ENCODE assay signal across 23 cellular contexts in genomic region chr11:3104961-3105790, GRCh38. TPM values are rescaled to one million over a fixed set of nuclear protein-coding genes. Genes with fewer than 3 reads are reported as not detected.
DNase-seq lines count a peak whose midpoint lies in the region; ATAC-seq and TF ChIP-seq lines count a peak whose summit lies in the region.
"Had no signal": no experiment of that assay in that cellular context is flagged by ENCODE, and none has a peak within 500 bp of the region (broad histone marks: within the 10 kb centered on the region; RNA-seq: fewer than 3 reads in every experiment).

No MANE protein-coding gene starts in this region.

- intact Hi-C loops in sciatic nerve (cut with DNase I): loop anchor here (10.0 kb wide), 1 partner anchor 120 kb away; no protein-coding TSS in a partner anchor

- H3K4me3 Mint-ChIP-seq in endodermal cell: no peak overlapping the region
- H3K4me3 Mint-ChIP-seq: activated B cell treated with CpG ODN at 0.5 μM for 24 hours; activated CD8-positive, alpha-beta T cell treated with anti-CD3 and anti-CD28 coated beads for 36 hours; activated naive CD4-positive, alpha-beta T cell treated with anti-CD3 and anti-CD28 coated beads, Interleukin-2, amount 50 U/mL, for 24 hours; activated T-cell treated with anti-CD3 and anti-CD28 coated beads, Interleukin-2, amount 50 U/mL, for 4 hours; CD4-positive, alpha-beta memory T cell had no signal

- peaks cover 4% of the 10 kb centered on the region for H3K9me3 Mint-ChIP-seq in endodermal cell
- H3K9me3 Mint-ChIP-seq: activated B cell treated with CpG ODN at 0.5 μM for 24 hours; activated CD8-positive, alpha-beta T cell treated with anti-CD3 and anti-CD28 coated beads for 36 hours; activated naive CD4-positive, alpha-beta T cell treated with anti-CD3 and anti-CD28 coated beads, Interleukin-2, amount 50 U/mL, for 24 hours; activated T-cell treated with anti-CD3 and anti-CD28 coated beads, Interleukin-2, amount 50 U/mL, for 4 hours; CD4-positive, alpha-beta memory T cell had no signal

- no peaks in the 10 kb centered on the region for H4K20me1 ChIP-seq in BLaER1

- no peaks in the 10 kb centered on the region for H3K36me3 Mint-ChIP-seq in endodermal cell (ENCODE audit: low read depth)
- H3K36me3 Mint-ChIP-seq: activated naive CD4-positive, alpha-beta T cell treated with anti-CD3 and anti-CD28 coated beads, Interleukin-2, amount 50 U/mL, for 24 hours; CD4-positive, alpha-beta memory T cell had no signal

- H3K27ac ChIP-seq in BLaER1 (0 out of 2 replicates have a peak overlapping the region, but pooled peaks have one; percentile 45), endodermal cell (ENCODE audit: low read depth, low read length) (no peak overlapping the region)
- H3K27ac ChIP-seq: ascending aorta, HL-60 had no signal

- H3K9me3 ChIP-seq in BLaER1 (no peaks in the 10 kb centered on the region), endodermal cell (ENCODE audit: control insufficient read depth, low read length) (no peaks in the 10 kb centered on the region)
- H3K9me3 ChIP-seq: ascending aorta had no signal

- H3K4me2 ChIP-seq in BLaER1: peak overlapping the region; percentile 77

- H3K9ac ChIP-seq in BLaER1 (no peak overlapping the region), endodermal cell (ENCODE audit: extremely low read depth, low read length, poor library complexity, severe bottlenecking) (no peak overlapping the region)

- H3K27me3 Mint-ChIP-seq in endodermal cell (ENCODE audit: insufficient read depth): peaks cover 4% of the 10 kb centered on the region
- H3K27me3 Mint-ChIP-seq: activated CD8-positive, alpha-beta T cell treated with anti-CD3 and anti-CD28 coated beads for 36 hours; activated naive CD4-positive, alpha-beta T cell treated with anti-CD3 and anti-CD28 coated beads, Interleukin-2, amount 50 U/mL, for 24 hours; CD4-positive, alpha-beta memory T cell had no signal

- H3K4me3 ChIP-seq in BLaER1: no peak overlapping the region
- H3K4me3 ChIP-seq in endodermal cell (ENCODE audit: low read length): no peak overlapping the region
- H3K4me3 ChIP-seq: ascending aorta, lung had no signal

- TF ChIP-seq CTCF in endodermal cell (conservative IDR thresholded peaks at IDR 0.05): no peak

- no peaks in the 10 kb centered on the region for H3K4me1 Mint-ChIP-seq in endodermal cell
- H3K4me1 Mint-ChIP-seq: activated B cell treated with CpG ODN at 0.5 μM for 24 hours; activated naive CD4-positive, alpha-beta T cell treated with anti-CD3 and anti-CD28 coated beads, Interleukin-2, amount 50 U/mL, for 24 hours; CD4-positive, alpha-beta memory T cell had no signal

- no peak for ATAC-seq in sciatic nerve
- ATAC-seq: activated CD8-positive, alpha-beta T cell treated with anti-CD3 and anti-CD28 coated beads for 36 hours; activated T-cell treated with anti-CD3 and anti-CD28 coated beads, Interleukin-2, amount 50 U/mL, for 4 hours; right cardiac atrium had no signal

- H3K27me3 ChIP-seq in BLaER1: no peaks in the 10 kb centered on the region
- H3K27me3 ChIP-seq in endodermal cell (ENCODE audit: control insufficient read depth, insufficient read depth, low read length, poor library complexity, severe bottlenecking): no peaks in the 10 kb centered on the region
- H3K27me3 ChIP-seq: ascending aorta had no signal

- H3K4me1 ChIP-seq in BLaER1 (peaks cover 80% of the 10 kb centered on the region), endodermal cell (ENCODE audit: control insufficient read depth, insufficient read depth, low read length) (no peaks in the 10 kb centered on the region)
- H3K4me1 ChIP-seq: ascending aorta had no signal

- DNase-seq in D341Med (ENCODE audit: low spot score) (peak; percentile 22), endodermal cell (peak; percentile 38), sciatic nerve (ENCODE audit: low spot score) (peak; percentile 51), dedifferentiated amniotic fluid mesenchymal stem cell (ENCODE audit: extremely low spot score) (no peak), NCI-H446 treated with DMSO at 0.1 percent for 48 hours (lab: John Stamatoyannopoulos, UW) (no peak), KG1 (lab: John Stamatoyannopoulos, UW) (no peak)
- DNase-seq: activated B cell treated with CpG ODN at 0.5 μM for 24 hours; activated CD8-positive, alpha-beta T cell treated with anti-CD3 and anti-CD28 coated beads for 36 hours; activated T-cell treated with anti-CD3 and anti-CD28 coated beads, Interleukin-2, amount 50 U/mL, for 4 hours; caudate nucleus; CD4-positive, alpha-beta memory T cell; foreskin fibroblast; GDM1; NCI-H1417 treated with DMSO at 0.1 percent for 48 hours; NCI-H510A treated with DMSO at 0.1 percent for 48 hours; nucleus accumbens; stimulated activated CD4-positive, alpha-beta T cell treated with anti-CD3 and anti-CD28 coated beads, Interleukin-15, amount 100 ng/mL, for 24 hours had no signal

- WGBS in endodermal cell (ENCODE audit: insufficient coverage in 1 of 2, insufficient read length in 1 of 2), 2 experiments: 94% methylated on average over 20 to 23 of the region's 23 CpGs

- peaks cover 27% of the 10 kb centered on the region for H3K36me3 ChIP-seq in BLaER1
- no peaks in the 10 kb centered on the region for H3K36me3 ChIP-seq in endodermal cell (ENCODE audit: control insufficient read depth, insufficient read depth, low read length)

- H3K27ac Mint-ChIP-seq in endodermal cell: no peak overlapping the region
- H3K27ac Mint-ChIP-seq: activated B cell treated with CpG ODN at 0.5 μM for 24 hours; activated CD8-positive, alpha-beta T cell treated with anti-CD3 and anti-CD28 coated beads for 36 hours; activated naive CD4-positive, alpha-beta T cell treated with anti-CD3 and anti-CD28 coated beads, Interleukin-2, amount 50 U/mL, for 24 hours; CD4-positive, alpha-beta memory T cell had no signal

RNA-seq across cellular contexts. Expression of gene CARS1, which starts 48.0 kb away (rescaled TPM):
- total RNA-seq in endodermal cell (10 to 100 TPM; 48.0 to 52.8 TPM), sciatic nerve (42.3 TPM)
- polyA plus RNA-seq in endodermal cell (2013, experiment 1 of 2): 59.6 TPM
- polyA plus RNA-seq in endodermal cell (2013, experiment 2 of 2): 35.9 TPM

RNA-seq across cellular contexts. Expression of gene OSBPL5, which starts 59.9 kb away (rescaled TPM):
- 1 to 10 TPM; 1.2 to 4.8 TPM for total RNA-seq in endodermal cell
- polyA plus RNA-seq in endodermal cell (2013, experiment 1 of 2): 15.4 TPM
- polyA plus RNA-seq in endodermal cell (2013, experiment 2 of 2): 16.4 TPM
- 58.3 TPM for total RNA-seq in sciatic nerve
- total RNA-seq: activated B cell treated with CpG ODN at 0.5 μM for 24 hours had no signal

Comparison
In these comparisons a context has a peak if more than half of its experiments do, and no peak if none do; other contexts are left out.
1. DNase-seq: peak in D341Med (single experiment), endodermal cell (single experiment) and sciatic nerve (single experiment); none in dedifferentiated amniotic fluid mesenchymal stem cell (single experiment), NCI-H446 treated with DMSO at 0.1 percent for 48 hours (single experiment) and KG1 (single experiment).
2. RNA of gene OSBPL5, which starts 59.9 kb away (total RNA-seq): 58.3 TPM in sciatic nerve (single experiment); 1.2 to 4.8 TPM in endodermal cell; every median in the first group is over 10 times any median in the second.